Comparison of ENCODE assay signal across 1 cellular context in genomic region chr12:27545666-27546065, GRCh38.
TF ChIP-seq lines count a peak whose summit lies in the region.

No MANE protein-coding gene starts in this region.

TF ChIP-seq in IMR-90, 13 proteins besides CTCF, POLR2A, EP300 and RAD21:
- no peak for TF ChIP-seq ELK1 (IDR thresholded peaks at IDR 0.05; ENCODE audit: borderline replicate concordance, low read depth, low read length)
